Comparison of ENCODE assay signal across 1 cellular context in genomic region chr1:20696397-20697333, GRCh38.
TF ChIP-seq lines count a peak whose summit lies in the region.

No MANE protein-coding gene starts in this region.

TF ChIP-seq in K562, 482 proteins besides CTCF, POLR2A, EP300 and RAD21 (continued from another document and continues in another):
- TF ChIP-seq ZNF740 (CRISPR knock-in tag; IDR thresholded peaks at IDR 0.05) (peak; percentile 83), ZNF740 (tag; IDR thresholded peaks at IDR 0.05) (peak in 1 of 2 experiments; percentile 87; a peak in 2 of 4 replicates), ARID2 (IDR thresholded peaks at IDR 0.05) (peak; percentile 83), ZZZ3 (IDR thresholded peaks at IDR 0.05) (no peak; the same call in 1 of the 2 replicates), FIP1L1 (IDR thresholded peaks at IDR 0.05; ENCODE audit: low read depth, low read length, poor library complexity, severe bottlenecking) (no peak), HNRNPL (IDR thresholded peaks at IDR 0.05; ENCODE audit: low read depth, low read length) (no peak), IRF1 (CRISPR knock-in tag; IDR thresholded peaks at IDR 0.05; ENCODE audit: borderline replicate concordance) (no peak), SAFB2 (IDR thresholded peaks at IDR 0.05; ENCODE audit: borderline replicate concordance, low read depth, low read length, severe bottlenecking) (no peak), ID3 (CRISPR knock-in tag; IDR thresholded peaks at IDR 0.05) (no peak), ID3 (tag; IDR thresholded peaks at IDR 0.05) (peak; percentile 34; the same call in 1 of the 2 replicates), RUNX1 (IDR thresholded peaks at IDR 0.05; ENCODE audit: low read depth) (no peak; the same call in 1 of the 2 replicates), HDAC2 (IDR thresholded peaks at IDR 0.05) (0 out of 2 replicates have a peak, but pooled peaks have one; percentile 67), EGR1 (conservative IDR thresholded peaks at IDR 0.05) (peak; percentile 65), BDP1 (IDR thresholded peaks at IDR 0.05; ENCODE audit: insufficient read depth, insufficient read length) (no peak), MAFF (IDR thresholded peaks at IDR 0.05; ENCODE audit: low read length) (no peak), ZFP91 (CRISPR knock-in tag; IDR thresholded peaks at IDR 0.05) (no peak), KLF6 (CRISPR knock-in tag; IDR thresholded peaks at IDR 0.05; ENCODE audit: borderline replicate concordance) (peak; percentile 89; the same call in 1 of the 2 replicates), GABPB2 (CRISPR knock-in tag; conservative IDR thresholded peaks at IDR 0.05) (no peak), ATF3 (IDR thresholded peaks at IDR 0.05) (no peak), ATF3 (CRISPR knock-in tag; conservative IDR thresholded peaks at IDR 0.05) (no peak; the same call in 1 of the 2 replicates), PHF20 (IDR thresholded peaks at IDR 0.05; ENCODE audit: partially characterized antibody) (no peak), ZNF696 (CRISPR knock-in tag; conservative IDR thresholded peaks at IDR 0.05) (no peak), ILF3 (IDR thresholded peaks at IDR 0.05; ENCODE audit: borderline replicate concordance) (no peak), CHD4 (IDR thresholded peaks at IDR 0.05; ENCODE audit: insufficient read depth, insufficient replicate concordance, low read depth, low read length, poor library complexity, severe bottlenecking) (no peak), E2F8 (IDR thresholded peaks at IDR 0.05; ENCODE audit: low read depth, partially characterized antibody) (no peak), CCNT2 (IDR thresholded peaks at IDR 0.05; ENCODE audit: borderline replicate concordance, extremely low read depth, insufficient read length, low read depth, low read length) (peak; percentile 13), WHSC1 (IDR thresholded peaks at IDR 0.05; ENCODE audit: low read length) (no peak), BRF2 (IDR thresholded peaks at IDR 0.05; ENCODE audit: borderline replicate concordance, insufficient read depth, insufficient read length) (no peak), THRAP3 (IDR thresholded peaks at IDR 0.05; ENCODE audit: borderline replicate concordance) (no peak), BMI1 (IDR thresholded peaks at IDR 0.05; ENCODE audit: low read length) (no peak), MXD1 (CRISPR knock-in tag; IDR thresholded peaks at IDR 0.05; ENCODE audit: borderline replicate concordance, poor library complexity, severe bottlenecking) (no peak), CLOCK (CRISPR knock-in tag; IDR thresholded peaks at IDR 0.05; ENCODE audit: borderline replicate concordance) (no peak), ZBTB9 (CRISPR knock-in tag; IDR thresholded peaks at IDR 0.05) (no peak), YBX1 (IDR thresholded peaks at IDR 0.05) (no peak), ZNF584 (CRISPR knock-in tag; IDR thresholded peaks at IDR 0.05; ENCODE audit: low read depth) (peak; percentile 13; the same call in 1 of the 2 replicates), THAP12 (CRISPR knock-in tag; IDR thresholded peaks at IDR 0.05) (no peak), CREB5 (CRISPR knock-in tag; IDR thresholded peaks at IDR 0.05) (no peak), ATF2 (CRISPR knock-in tag; IDR thresholded peaks at IDR 0.05) (no peak), TFAP4 (CRISPR knock-in tag; IDR thresholded peaks at IDR 0.05; ENCODE audit: borderline replicate concordance) (peak; percentile 58; the same call in 1 of the 2 replicates), ZNF668 (CRISPR knock-in tag; IDR thresholded peaks at IDR 0.05) (no peak), KHSRP (IDR thresholded peaks at IDR 0.05) (no peak)
